ENCODE assay signal across 8 cellular contexts in the genomic region with DNA sequence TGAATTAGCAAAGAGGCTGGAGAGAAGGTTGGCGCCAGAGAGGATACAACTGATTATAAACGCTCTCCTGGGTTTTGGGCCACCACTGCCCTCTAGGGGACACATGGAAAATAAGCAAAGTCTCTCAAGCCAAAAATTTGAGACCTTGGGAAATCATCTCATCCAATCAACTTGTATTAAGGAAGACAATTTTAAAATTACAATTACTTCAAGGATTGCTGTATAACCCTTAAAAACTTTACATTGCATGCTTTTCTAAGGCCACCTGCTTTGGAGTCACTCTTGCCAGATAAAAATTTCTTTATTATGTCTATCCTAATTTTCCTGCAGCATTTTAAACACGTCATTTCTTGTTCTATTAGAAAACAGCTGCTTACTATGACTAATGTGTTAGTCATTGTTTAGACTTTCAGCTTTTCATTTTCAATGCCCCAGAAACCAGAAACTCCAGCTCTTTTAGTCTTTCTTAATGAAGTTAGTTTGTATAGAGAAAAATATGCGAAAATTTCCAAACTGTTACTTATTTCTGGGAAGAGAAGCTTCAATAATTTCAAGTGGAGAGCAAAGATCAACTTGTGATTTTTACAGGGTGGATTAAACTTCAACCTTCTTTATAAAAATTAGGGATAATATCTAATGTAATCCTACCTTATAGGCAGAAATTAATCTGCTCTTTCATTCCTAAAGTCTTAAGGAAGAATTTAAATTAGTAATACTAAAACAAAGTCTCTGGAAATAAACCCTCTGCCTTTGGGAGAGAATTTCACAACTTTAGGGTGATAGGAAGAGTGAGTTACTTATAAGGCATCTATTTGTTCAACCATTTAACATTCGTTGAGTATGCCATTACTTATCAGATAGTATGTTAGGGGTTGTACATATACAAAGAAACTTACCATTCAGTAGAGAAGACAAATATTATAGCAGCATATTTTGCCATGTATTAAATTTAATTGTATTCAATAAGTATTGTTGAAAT. TPM values are rescaled to one million over a fixed set of nuclear protein-coding genes. Genes with fewer than 3 reads are reported as not detected.
A peak's percentile ranks its signal among the peaks of the same experiment; 100 is the strongest.
DNase-seq lines count a peak whose midpoint lies in the region; ATAC-seq and TF ChIP-seq lines count a peak whose summit lies in the region.

No MANE protein-coding gene starts in this region.

- H3K9me3 ChIP-seq in AG04450 (ENCODE audit: control insufficient read depth, insufficient read depth, low read length): no peaks in the 10 kb centered on the region
- H3K9me3 ChIP-seq in Peyer's patch: no peaks in the 10 kb centered on the region
- no peaks in the 10 kb centered on the region for H3K9me3 ChIP-seq in heart left ventricle

- POLR2A ChIA-PET in AG04450 (lab: Yijun Ruan, JAX): interaction anchor here (0.9 kb wide), 1 partner anchor 21 kb away, joined by 6 read pairs; no protein-coding TSS in a partner anchor

- H3K4me3 ChIP-seq in AG04450 (ENCODE audit: low read depth, low read length): no peak overlapping the region
- H3K4me3 ChIP-seq in Peyer's patch: no peak overlapping the region
- H3K4me3 ChIP-seq in heart left ventricle: no peak overlapping the region

- TF ChIP-seq POLR2A in Peyer's patch (IDR thresholded peaks at IDR 0.05): no peak
- no peak for TF ChIP-seq POLR2A in heart left ventricle (IDR thresholded peaks at IDR 0.05)

- H3K27me3 ChIP-seq in AG04450 (ENCODE audit: control insufficient read depth, insufficient read depth, low read length) (no peaks in the 10 kb centered on the region), Peyer's patch (no peaks in the 10 kb centered on the region), heart left ventricle (no peaks in the 10 kb centered on the region)

- peak; percentile 78 to 91 (median 82) for ATAC-seq in heart left ventricle

- intact Hi-C loops in heart left ventricle (cut with DNase I): loop anchor here (1.0 to 10.0 kb wide), 10 partner anchors 77 to 323 kb away; no protein-coding TSS in a partner anchor
- intact Hi-C loops in posterior cingulate gyrus (cut with DNase I): loop anchor here (2.0 to 10.0 kb wide), 2 partner anchors 148 to 320 kb away; no protein-coding TSS in a partner anchor

- CTCF ChIA-PET in AG04450 (lab: Charles Lee): interaction anchor here (0.7 to 1.1 kb wide), 9 partner anchors 9 to 150 kb away, joined by 3 to 7 read pairs (median 4); no protein-coding TSS in a partner anchor

- 34 to 45% (median 37%) methylated on average over 5 of the region's 5 CpGs for WGBS in heart left ventricle, 4 donors

- DNase-seq in AG04450 (ENCODE audit: low read depth, low spot score) (peak; percentile 69), HT-29 (ENCODE audit: low spot score) (peak; percentile 91), Peyer's patch (peak; percentile 46 to 81 (median 53)), amygdala (lab: John Stamatoyannopoulos, UW) (peak in 49 of 56 donors; percentile 2 to 85 (median 45)), heart left ventricle (peak; percentile 60 to 76 (median 63)), posterior cingulate gyrus (peak in 9 of 10 donors; percentile 53 to 93 (median 68)), GF-D8 (lab: John Stamatoyannopoulos, UW) (no peak)

- TF ChIP-seq CTCF in AG04450 (IDR thresholded peaks at IDR 0.05; ENCODE audit: low read depth, low read length) (peak; percentile 86), GM12874 (IDR thresholded peaks at IDR 0.05; ENCODE audit: insufficient read depth, low read depth, low read length) (peak; percentile 65), Peyer's patch (IDR thresholded peaks at IDR 0.05) (peak; percentile 29 to 89 (median 76)), heart left ventricle (IDR thresholded peaks at IDR 0.05) (peak; percentile 76 to 93 (median 84))

- H3K36me3 ChIP-seq in Peyer's patch (no peaks in the 10 kb centered on the region), heart left ventricle (no peaks in the 10 kb centered on the region)

- H3K4me1 ChIP-seq in Peyer's patch (no peaks in the 10 kb centered on the region), heart left ventricle (peaks cover 0 to 22% (median 8%) of the 10 kb centered on the region in 12 donors)

- H3K27ac ChIP-seq in AG04450 (ENCODE audit: low read depth, low read length) (no peak overlapping the region), Peyer's patch (peak overlapping the region in 2 of 4 donors; percentile 31 to 43), heart left ventricle (peak overlapping the region in 10 of 12 donors; percentile 5 to 77 (median 38))

RNA-seq across cellular contexts. Expression of gene RHOBTB1, which starts 20.6 kb away (rescaled TPM):
- 33.8 and 37.4 TPM in 2 replicates for polyA plus RNA-seq in AG04450 (2011; rRNA removed)
- polyA minus RNA-seq in AG04450 (2011; rRNA and poly(A)+ RNA removed): 37.7 and 38.4 TPM in 2 replicates
- total RNA-seq in HT-29 (2014; rRNA removed; shearing (Covaris generic)): 1.3 and 1.4 TPM in 2 replicates
- 10 to 100 TPM in 3 of 4 donors, 1 to 10 TPM in 1; 5.1 to 15.7 (median 12.6) TPM for total RNA-seq in Peyer's patch
- 10 to 100 TPM in 8 of 9 donors, 1 to 10 TPM in 1; 9.6 to 41.3 (median 16.0) TPM for total RNA-seq in heart left ventricle
- polyA plus RNA-seq in heart left ventricle: 1 to 10 TPM; 6.4 to 7.5 TPM
